Comparison of ENCODE assay signal across 15 cellular contexts in genomic region chr2:184367211-184367610, GRCh38.
A peak's percentile ranks its signal among the peaks of the same experiment; 100 is the strongest.
DNase-seq lines count a peak whose midpoint lies in the region; ATAC-seq and TF ChIP-seq lines count a peak whose summit lies in the region.
"Had no signal": no experiment of that assay in that cellular context is flagged by ENCODE, and none has a peak within 500 bp of the region (broad histone marks: within the 10 kb centered on the region; RNA-seq: fewer than 3 reads in every experiment).

No MANE protein-coding gene starts in this region.

- H3K36me3 ChIP-seq in RWPE2 (ENCODE audit: low read depth) (no peaks in the 10 kb centered on the region), mesenchymal stem cell (ENCODE audit: control insufficient read depth in 1 of 2, insufficient read depth in 2 of 2, low read depth in 1 of 2, low read length in 2 of 2) (no peaks in the 10 kb centered on the region)
- H3K36me3 ChIP-seq: BLaER1 had no signal

- H3K4me3 ChIP-seq in RWPE2 (ENCODE audit: severe bottlenecking) (no peak overlapping the region), mesenchymal stem cell (ENCODE audit: insufficient read depth in 1 of 2, low read depth in 1 of 2, low read length in 2 of 2) (no peak overlapping the region)
- H3K4me3 ChIP-seq: BLaER1 had no signal

- ATAC-seq in RWPE2 (ENCODE audit: low read depth) = 0 out of 3 replicates have a peak, but pooled peaks have one; percentile 35
- no peak for ATAC-seq in natural killer cell
- no peak for ATAC-seq in HG03439 (IDR thresholded peaks at IDR 0.05; ENCODE audit: unreplicated experiment)
- ATAC-seq: CD8-positive, alpha-beta T cell; HepG2 had no signal

- no peak overlapping the region for H2AFZ ChIP-seq in mesenchymal stem cell (ENCODE audit: low read depth, low read length)

- no peak overlapping the region for H2BK15ac ChIP-seq in mesenchymal stem cell (ENCODE audit: low read depth, poor library complexity, severe bottlenecking)

- no peaks in the 10 kb centered on the region for H3K79me1 ChIP-seq in mesenchymal stem cell (replicated peaks; ENCODE audit: low read length, poor library complexity, severe bottlenecking)

- no peak overlapping the region for H3K14ac ChIP-seq in mesenchymal stem cell (ENCODE audit: low read length in 2 of 2)

- H3K4me1 ChIP-seq in RWPE2 (ENCODE audit: insufficient read depth, poor library complexity, severe bottlenecking) = no peaks in the 10 kb centered on the region
- no peaks in the 10 kb centered on the region for H3K4me1 ChIP-seq in mesenchymal stem cell (ENCODE audit: control insufficient read depth, insufficient read depth, low read depth, low read length)
- H3K4me1 ChIP-seq: BLaER1 had no signal

- no peak overlapping the region for H3K27ac Mint-ChIP-seq in natural killer cell
- H3K27ac Mint-ChIP-seq: CD8-positive, alpha-beta T cell; H9; IgD-negative memory B cell had no signal

- DNase-seq in HCEC 1CT (peak; percentile 32), RWPE2 (ENCODE audit: low spot score) (no peak), mesenchymal stem cell (peak; percentile 29), iPS-NIHi11 (ENCODE audit: low spot score) (no peak), natural killer cell (no peak)
- DNase-seq: 8988T; Calu3; CD8-positive, alpha-beta T cell; H9; KG1 had no signal

- 57% methylated on average over 1 of the region's 4 CpGs for WGBS in mesenchymal stem cell

- peaks cover 2% of the 10 kb centered on the region for H3K9me3 ChIP-seq in RWPE2 (ENCODE audit: severe bottlenecking)
- no peaks in the 10 kb centered on the region for H3K9me3 ChIP-seq in mesenchymal stem cell (ENCODE audit: control insufficient read depth, low read length)
- H3K9me3 ChIP-seq: BLaER1 had no signal

- H2BK120ac ChIP-seq in mesenchymal stem cell (ENCODE audit: low read depth, low read length) = no peak overlapping the region

- H3K4me2 ChIP-seq in mesenchymal stem cell (ENCODE audit: low read length, poor library complexity, severe bottlenecking) = no peak overlapping the region
- H3K4me2 ChIP-seq: BLaER1 had no signal

- H3K27me3 ChIP-seq in RWPE2 (ENCODE audit: insufficient read depth, poor library complexity, severe bottlenecking) = no peaks in the 10 kb centered on the region
- no peaks in the 10 kb centered on the region for H3K27me3 ChIP-seq in mesenchymal stem cell (ENCODE audit: control insufficient read depth in 1 of 2, insufficient read depth in 1 of 2, low read length in 2 of 2)
- H3K27me3 ChIP-seq: BLaER1 had no signal

- H3K36me3 Mint-ChIP-seq in natural killer cell = no peaks in the 10 kb centered on the region
- H3K36me3 Mint-ChIP-seq: CD8-positive, alpha-beta T cell had no signal

- TF ChIP-seq CTCF in 22Rv1 (IDR thresholded peaks at IDR 0.05) = no peak
- no peak for TF ChIP-seq CTCF in RWPE2 (IDR thresholded peaks at IDR 0.05; ENCODE audit: poor library complexity, severe bottlenecking)
- no peak for TF ChIP-seq CTCF in natural killer cell (IDR thresholded peaks at IDR 0.05)

- peaks cover 10 to 15% of the 10 kb centered on the region in 2 donors for H3K9me3 Mint-ChIP-seq in natural killer cell
- H3K9me3 Mint-ChIP-seq: H9 had no signal

- intact Hi-C loops in natural killer cell (cut with micrococcal nuclease) = no loop called here

- no peak overlapping the region for H2BK5ac ChIP-seq in mesenchymal stem cell (ENCODE audit: low read depth, low read length, poor library complexity, severe bottlenecking)

- no peak overlapping the region for H3K4ac ChIP-seq in mesenchymal stem cell (ENCODE audit: low read depth in 1 of 2, low read length in 2 of 2)

- H3K4me1 Mint-ChIP-seq in natural killer cell = no peaks in the 10 kb centered on the region

- no peaks in the 10 kb centered on the region for H3K27me3 Mint-ChIP-seq in natural killer cell (ENCODE audit: low read depth in 2 of 2)
- H3K27me3 Mint-ChIP-seq: IgD-negative memory B cell had no signal

- no peak overlapping the region for H4K91ac ChIP-seq in mesenchymal stem cell (ENCODE audit: low read length)

- no peak overlapping the region for H2AK5ac ChIP-seq in mesenchymal stem cell (ENCODE audit: low read length, severe bottlenecking)

- H3K9ac ChIP-seq in mesenchymal stem cell (ENCODE audit: low read length) = no peak overlapping the region
- H3K9ac ChIP-seq: BLaER1 had no signal

- no peak overlapping the region for H3K4me3 Mint-ChIP-seq in natural killer cell
- H3K4me3 Mint-ChIP-seq: CD8-positive, alpha-beta T cell; H9; IgD-negative memory B cell had no signal

- no peak overlapping the region for H2BK12ac ChIP-seq in mesenchymal stem cell (ENCODE audit: low read length in 2 of 2)

- H3K23ac ChIP-seq in mesenchymal stem cell (ENCODE audit: low read length in 2 of 2) = no peak overlapping the region

- H3K18ac ChIP-seq in mesenchymal stem cell (ENCODE audit: low read depth in 1 of 2, low read length in 2 of 2) = no peak overlapping the region

- H4K8ac ChIP-seq in mesenchymal stem cell (ENCODE audit: low read length) = no peak overlapping the region

- H3K27ac ChIP-seq in 22Rv1 (peak overlapping the region; percentile 45), RWPE2 (ENCODE audit: poor library complexity, severe bottlenecking) (no peak overlapping the region), mesenchymal stem cell (ENCODE audit: low read length, poor library complexity, severe bottlenecking) (no peak overlapping the region)
- H3K27ac ChIP-seq: BLaER1 had no signal

Comparison
In these comparisons a context has a peak if more than half of its experiments do, and no peak if none do; other contexts are left out.
1. DNase-seq: peak in HCEC 1CT (single experiment) and mesenchymal stem cell (single experiment); none in RWPE2 (single experiment), iPS-NIHi11 (single experiment) and natural killer cell (single experiment).